Comparison of ENCODE assay signal across 22 cellular contexts in the genomic region with DNA sequence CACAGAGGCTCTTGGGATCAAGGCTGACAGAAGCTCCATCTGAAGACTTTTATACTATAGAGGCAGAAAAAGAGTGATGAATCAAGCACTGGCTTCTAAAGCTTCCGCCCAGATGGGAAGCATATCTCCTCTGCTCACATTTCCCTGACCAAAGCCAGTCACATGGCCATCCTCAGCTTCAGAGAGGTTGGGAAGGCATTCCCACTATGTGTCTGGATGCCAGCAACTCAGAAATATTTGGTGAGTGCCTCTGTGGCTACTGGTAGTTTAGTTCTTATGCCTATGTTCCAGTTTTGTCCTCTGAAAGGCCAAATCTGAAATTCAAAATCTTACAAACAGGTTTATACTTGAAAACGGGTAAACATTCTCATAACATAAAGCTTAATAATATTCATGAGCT.
"Had no signal": no experiment of that assay in that cellular context is flagged by ENCODE, and none has a peak within 500 bp of the region (broad histone marks: within the 10 kb centered on the region; RNA-seq: fewer than 3 reads in every experiment).

No MANE protein-coding gene starts in this region.

- H3K4me3 ChIP-seq: adrenal gland, coronary artery, heart right ventricle, spleen, tibial nerve had no signal

- H3K27ac ChIP-seq: brain microvascular endothelial cell, coronary artery, foreskin keratinocyte, tibial nerve had no signal

- H3K4me3 Mint-ChIP-seq: activated CD4-positive, alpha-beta memory T cell treated with anti-CD3 and anti-CD28 coated beads for 36 hours; activated CD4-positive, alpha-beta T cell treated with anti-CD3 and anti-CD28 coated beads, Interleukin-2, amount 10 ng/mL, durations not matched to agents 24 days and 14 days; activated T-cell treated with anti-CD3 and anti-CD28 coated beads, Interleukin-2, amount 50 U/mL, for 4 hours; activated T-helper 17 cell treated with anti-CD3 and anti-CD28 coated beads, Interleukin-2, amount 50 U/mL, for 72 hours; natural killer cell treated with Interleukin-12 subunit alpha and Interleukin-12 subunit beta and Interleukin-15 and Interleukin-18, amount 100 ng/mL, for 72 hours; T-helper 17 cell had no signal

- H3K27me3 ChIP-seq: adrenal gland, brain microvascular endothelial cell, heart right ventricle, spleen, tibial nerve had no signal

- H3K27ac Mint-ChIP-seq: activated CD4-positive, alpha-beta memory T cell treated with anti-CD3 and anti-CD28 coated beads for 36 hours; activated CD4-positive, alpha-beta T cell treated with anti-CD3 and anti-CD28 coated beads, Interleukin-2, amount 10 ng/mL, durations not matched to agents 24 days and 14 days; activated naive CD4-positive, alpha-beta T cell treated with anti-CD3 and anti-CD28 coated beads, Interleukin-2, amount 50 U/mL, for 72 hours; activated T-helper 17 cell treated with anti-CD3 and anti-CD28 coated beads, Interleukin-2, amount 50 U/mL, for 72 hours; T-helper 17 cell had no signal

- DNase-seq: activated CD4-positive, alpha-beta memory T cell treated with anti-CD3 and anti-CD28 coated beads for 36 hours; activated CD4-positive, alpha-beta T cell treated with anti-CD3 and anti-CD28 coated beads, Interleukin-2, amount 10 ng/mL, durations not matched to agents 24 days and 14 days; activated CD4-positive, CD25-positive, alpha-beta regulatory T cell treated with anti-CD3 and anti-CD28 coated beads, Interleukin-2, amount 50 U/mL, for 72 hours; activated gamma-delta T cell treated with Interleukin-2 at 50 U/mL for 16 hours; activated T-cell treated with anti-CD3 and anti-CD28 coated beads, Interleukin-2, amount 50 U/mL, for 4 hours; adrenal gland; aorta; brain microvascular endothelial cell; foreskin keratinocyte; heart right ventricle; midbrain; posterior cingulate gyrus; right cardiac atrium; spleen; stimulated activated CD4-positive, alpha-beta T cell treated with anti-CD3 and anti-CD28 coated beads, Interleukin-2, amount 100 ng/mL, for 48 hours; stimulated activated naive CD4-positive, alpha-beta T cell treated with Interleukin-2 at 50 U/mL for 16 hours; T-helper 17 cell had no signal

- H3K36me3 ChIP-seq: adrenal gland, brain microvascular endothelial cell, heart right ventricle, spleen, tibial nerve had no signal

- ATAC-seq: activated naive CD4-positive, alpha-beta T cell treated with anti-CD3 and anti-CD28 coated beads, Interleukin-2, amount 50 U/mL, for 72 hours; activated T-cell treated with anti-CD3 and anti-CD28 coated beads, Interleukin-2, amount 50 U/mL, for 4 hours; activated T-helper 17 cell treated with anti-CD3 and anti-CD28 coated beads, Interleukin-2, amount 50 U/mL, for 72 hours; foreskin keratinocyte; natural killer cell treated with Interleukin-12 subunit alpha and Interleukin-12 subunit beta and Interleukin-15 and Interleukin-18, amount 100 ng/mL, for 72 hours; right cardiac atrium; T-helper 17 cell had no signal

- H3K9me3 ChIP-seq: adrenal gland, heart right ventricle, tibial nerve had no signal

- H3K4me1 ChIP-seq: foreskin keratinocyte had no signal
